In genomic region chr3:190073264-190073663, GRCh38 we compare ENCODE assay signal across 1 cellular context.
A peak's percentile ranks its signal among the peaks of the same experiment; 100 is the strongest.
TF ChIP-seq lines count a peak whose summit lies in the region.

No MANE protein-coding gene starts in this region.

TF ChIP-seq in GM12878, 131 proteins besides CTCF, POLR2A, EP300 and RAD21 (continued from another document):
- TF ChIP-seq, protein P1, sequence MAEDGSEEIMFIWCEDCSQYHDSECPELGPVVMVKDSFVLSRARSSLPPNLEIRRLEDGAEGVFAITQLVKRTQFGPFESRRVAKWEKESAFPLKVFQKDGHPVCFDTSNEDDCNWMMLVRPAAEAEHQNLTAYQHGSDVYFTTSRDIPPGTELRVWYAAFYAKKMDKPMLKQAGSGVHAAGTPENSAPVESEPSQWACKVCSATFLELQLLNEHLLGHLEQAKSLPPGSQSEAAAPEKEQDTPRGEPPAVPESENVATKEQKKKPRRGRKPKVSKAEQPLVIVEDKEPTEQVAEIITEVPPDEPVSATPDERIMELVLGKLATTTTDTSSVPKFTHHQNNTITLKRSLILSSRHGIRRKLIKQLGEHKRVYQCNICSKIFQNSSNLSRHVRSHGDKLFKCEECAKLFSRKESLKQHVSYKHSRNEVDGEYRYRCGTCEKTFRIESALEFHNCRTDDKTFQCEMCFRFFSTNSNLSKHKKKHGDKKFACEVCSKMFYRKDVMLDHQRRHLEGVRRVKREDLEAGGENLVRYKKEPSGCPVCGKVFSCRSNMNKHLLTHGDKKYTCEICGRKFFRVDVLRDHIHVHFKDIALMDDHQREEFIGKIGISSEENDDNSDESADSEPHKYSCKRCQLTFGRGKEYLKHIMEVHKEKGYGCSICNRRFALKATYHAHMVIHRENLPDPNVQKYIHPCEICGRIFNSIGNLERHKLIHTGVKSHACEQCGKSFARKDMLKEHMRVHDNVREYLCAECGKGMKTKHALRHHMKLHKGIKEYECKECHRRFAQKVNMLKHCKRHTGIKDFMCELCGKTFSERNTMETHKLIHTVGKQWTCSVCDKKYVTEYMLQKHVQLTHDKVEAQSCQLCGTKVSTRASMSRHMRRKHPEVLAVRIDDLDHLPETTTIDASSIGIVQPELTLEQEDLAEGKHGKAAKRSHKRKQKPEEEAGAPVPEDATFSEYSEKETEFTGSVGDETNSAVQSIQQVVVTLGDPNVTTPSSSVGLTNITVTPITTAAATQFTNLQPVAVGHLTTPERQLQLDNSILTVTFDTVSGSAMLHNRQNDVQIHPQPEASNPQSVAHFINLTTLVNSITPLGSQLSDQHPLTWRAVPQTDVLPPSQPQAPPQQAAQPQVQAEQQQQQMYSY (CRISPR knock-in tag; IDR thresholded peaks at IDR 0.05) = no peak
- TF ChIP-seq SRF (IDR thresholded peaks at IDR 0.05; ENCODE audit: low read depth in 2 of 2, low read length in 2 of 2) (no peak), SUPT20H (IDR thresholded peaks at IDR 0.05; ENCODE audit: borderline replicate concordance, control insufficient read depth, low read depth, low read length) (no peak), RCOR1 (conservative IDR thresholded peaks at IDR 0.05; ENCODE audit: low read depth, low read length) (no peak), TAF1 (IDR thresholded peaks at IDR 0.05; ENCODE audit: borderline replicate concordance, low read depth, low read length) (no peak), MTA2 (IDR thresholded peaks at IDR 0.05; ENCODE audit: low read depth) (0 out of 2 replicates have a peak, but pooled peaks have one; percentile 22), IRF5 (IDR thresholded peaks at IDR 0.05; ENCODE audit: borderline replicate concordance) (no peak), KLF5 (IDR thresholded peaks at IDR 0.05; ENCODE audit: partially characterized antibody) (no peak), SPI1 (IDR thresholded peaks at IDR 0.05; ENCODE audit: borderline replicate concordance, insufficient read depth, low read depth, low read length) (peak; percentile 24; the same call in 1 of the 2 replicates), POLR2AphosphoS2 (IDR thresholded peaks at IDR 0.05; ENCODE audit: low read depth, low read length) (no peak), PAX8 (IDR thresholded peaks at IDR 0.05) (no peak), ZNF207 (IDR thresholded peaks at IDR 0.05; ENCODE audit: borderline replicate concordance) (no peak), YY1 (IDR thresholded peaks at IDR 0.05; ENCODE audit: low read depth, low read length) (no peak)
- TF ChIP-seq, protein P2, sequence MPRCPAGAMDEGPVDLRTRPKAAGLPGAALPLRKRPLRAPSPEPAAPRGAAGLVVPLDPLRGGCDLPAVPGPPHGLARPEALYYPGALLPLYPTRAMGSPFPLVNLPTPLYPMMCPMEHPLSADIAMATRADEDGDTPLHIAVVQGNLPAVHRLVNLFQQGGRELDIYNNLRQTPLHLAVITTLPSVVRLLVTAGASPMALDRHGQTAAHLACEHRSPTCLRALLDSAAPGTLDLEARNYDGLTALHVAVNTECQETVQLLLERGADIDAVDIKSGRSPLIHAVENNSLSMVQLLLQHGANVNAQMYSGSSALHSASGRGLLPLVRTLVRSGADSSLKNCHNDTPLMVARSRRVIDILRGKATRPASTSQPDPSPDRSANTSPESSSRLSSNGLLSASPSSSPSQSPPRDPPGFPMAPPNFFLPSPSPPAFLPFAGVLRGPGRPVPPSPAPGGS (IDR thresholded peaks at IDR 0.05; ENCODE audit: borderline replicate concordance, insufficient read depth, low read depth, low read length, poor library complexity, severe bottlenecking) = no peak
